ENCODE assay signal across 9 cellular contexts in the genomic region with DNA sequence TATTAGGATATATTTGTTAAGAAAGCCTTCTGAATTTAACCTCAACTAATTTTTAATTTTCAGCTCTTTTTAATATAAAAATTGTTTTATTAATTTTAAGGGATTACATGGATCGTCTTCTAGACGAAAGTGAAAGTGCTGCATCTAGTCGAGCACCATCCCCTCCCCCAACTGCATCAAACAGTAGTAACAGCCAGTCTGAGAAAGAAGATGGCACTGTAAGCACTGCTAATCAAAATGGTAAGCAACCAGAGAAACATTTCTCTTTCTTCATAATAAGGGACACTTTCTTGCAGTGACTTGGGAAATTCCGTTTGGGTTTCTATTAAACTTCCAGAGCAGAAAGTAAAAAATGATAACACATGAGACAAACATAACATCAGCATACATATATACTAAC. TPM values are rescaled to one million over a fixed set of nuclear protein-coding genes. Genes with fewer than 3 reads are reported as not detected.
A peak's percentile ranks its signal among the peaks of the same experiment; 100 is the strongest.
DNase-seq lines count a peak whose midpoint lies in the region; ATAC-seq and TF ChIP-seq lines count a peak whose summit lies in the region.
"Had no signal": no experiment of that assay in that cellular context is flagged by ENCODE, and none has a peak within 500 bp of the region (broad histone marks: within the 10 kb centered on the region; RNA-seq: fewer than 3 reads in every experiment).

No MANE protein-coding gene starts in this region.

- no peaks in the 10 kb centered on the region for H3K27me3 Mint-ChIP-seq in activated CD4-positive, alpha-beta memory T cell treated with anti-CD3 and anti-CD28 coated beads for 36 hours
- H3K27me3 Mint-ChIP-seq in HFFc6 (ENCODE audit: insufficient read depth), result no peaks in the 10 kb centered on the region

- H3K27me3 ChIP-seq in GM23248 (replicated peaks; ENCODE audit: insufficient read depth) (no peaks in the 10 kb centered on the region), left ventricle myocardium inferior (ENCODE audit: low read depth) (no peaks in the 10 kb centered on the region)

- H3K9me3 ChIP-seq in GM23248 (ENCODE audit: low read depth) (no peaks in the 10 kb centered on the region), left ventricle myocardium inferior (replicated peaks) (no peaks in the 10 kb centered on the region)

- H3K9me3 Mint-ChIP-seq in activated CD4-positive, alpha-beta memory T cell treated with anti-CD3 and anti-CD28 coated beads for 36 hours, result no peaks in the 10 kb centered on the region
- H3K9me3 Mint-ChIP-seq in HFFc6, result no peaks in the 10 kb centered on the region

- POLR2A ChIA-PET in activated CD4-positive, alpha-beta memory T cell treated with anti-CD3 and anti-CD28 coated beads for 36 hours (lab: Charles Lee), result interaction anchor here (0.8 to 0.9 kb wide), 3 partner anchors 11 to 190 kb away, joined by 3 read pairs; no protein-coding TSS in a partner anchor

- peak overlapping the region; percentile 10; the same call in 1 of the 2 replicates for H3K27ac ChIP-seq in GM23248
- H3K27ac ChIP-seq in left ventricle myocardium inferior (replicated peaks), result peak overlapping the region; percentile 53
- H3K27ac ChIP-seq: HL-60 had no signal

- H3K36me3 Mint-ChIP-seq in activated CD4-positive, alpha-beta memory T cell treated with anti-CD3 and anti-CD28 coated beads for 36 hours, result peaks cover 29% of the 10 kb centered on the region
- H3K36me3 Mint-ChIP-seq in HFFc6 (ENCODE audit: low read depth), result peaks cover 18% of the 10 kb centered on the region

- H3K36me3 ChIP-seq in GM23248 (ENCODE audit: low read depth), result peaks cover 86% of the 10 kb centered on the region
- peaks cover 89% of the 10 kb centered on the region for H3K36me3 ChIP-seq in left ventricle myocardium inferior

- H4K20me1 ChIP-seq in GM23248 (ENCODE audit: insufficient read depth), result no peaks in the 10 kb centered on the region

- peak overlapping the region; percentile 72 for H3K27ac Mint-ChIP-seq in activated CD4-positive, alpha-beta memory T cell treated with anti-CD3 and anti-CD28 coated beads for 36 hours
- no peak overlapping the region for H3K27ac Mint-ChIP-seq in HFFc6

- TF ChIP-seq CTCF in left ventricle myocardium inferior (IDR thresholded peaks at IDR 0.05; ENCODE audit: borderline replicate concordance) (no peak), HFFc6 (IDR thresholded peaks at IDR 0.05) (no peak)

- no peaks in the 10 kb centered on the region for H3K9me2 ChIP-seq in GM23248 (ENCODE audit: insufficient read depth)

- peak overlapping the region; percentile 53 for H3K4me3 Mint-ChIP-seq in activated CD4-positive, alpha-beta memory T cell treated with anti-CD3 and anti-CD28 coated beads for 36 hours
- H3K4me3 Mint-ChIP-seq in HFFc6, result no peak overlapping the region

- intact Hi-C loops in activated CD4-positive, alpha-beta memory T cell treated with anti-CD3 and anti-CD28 coated beads for 36 hours (cut with micrococcal nuclease), result loop anchor here (1.0 to 10.0 kb wide), 6 partner anchors 27 to 453 kb away; a partner anchor contains a TSS
- intact Hi-C loops in left ventricle myocardium inferior (cut with micrococcal nuclease), result no loop called here

- in situ Hi-C loops in GM23248 (cut with MboI), result no loop called here

- H3K4me1 ChIP-seq in GM23248 (ENCODE audit: insufficient read depth) (peaks cover 10% of the 10 kb centered on the region; the same call in 1 of the 2 replicates), left ventricle myocardium inferior (peaks cover 19% of the 10 kb centered on the region)

- CTCF ChIA-PET in activated CD4-positive, alpha-beta memory T cell treated with anti-CD3 and anti-CD28 coated beads for 36 hours (lab: Charles Lee), result interaction anchor here (0.6 to 1.3 kb wide), 4 partner anchors 14 to 230 kb away, joined by 3 to 10 read pairs (median 4); no protein-coding TSS in a partner anchor

- ATAC-seq in HG03108 (IDR thresholded peaks at IDR 0.05; ENCODE audit: unreplicated experiment) (no peak), GM21786 (IDR thresholded peaks at IDR 0.05; ENCODE audit: unreplicated experiment) (no peak)

- WGBS in GM23248 (ENCODE audit: low coverage in 1 of 2, low lambda C conversion rate in 2 of 2, missing lambda C conversion rate in 2 of 2), 2 experiments, result 36% methylated on average over 4 of the region's 4 CpGs

- peaks cover 42% of the 10 kb centered on the region for H3K4me1 Mint-ChIP-seq in activated CD4-positive, alpha-beta memory T cell treated with anti-CD3 and anti-CD28 coated beads for 36 hours (ENCODE audit: low read depth)
- H3K4me1 Mint-ChIP-seq in HFFc6 (ENCODE audit: low read depth), result no peaks in the 10 kb centered on the region

- peak; percentile 70 for DNase-seq in GM23248
- peak; percentile 47 for DNase-seq in activated CD4-positive, alpha-beta memory T cell treated with anti-CD3 and anti-CD28 coated beads for 36 hours
- no peak for DNase-seq in left ventricle myocardium inferior
- peak in 2 of 3 donors; percentile 8 to 14 for DNase-seq in stimulated activated CD4-positive, alpha-beta T cell treated with anti-CD3 and anti-CD28 coated beads, TNF-alpha, amount 100 ng/mL, for 48 hours (ENCODE audit: low read depth in 3 of 3)
- DNase-seq in NCI-H1417 (lab: John Stamatoyannopoulos, UW), result no peak
- DNase-seq in HFFc6, result no peak

- H2AFZ ChIP-seq in GM23248, result no peak overlapping the region

- 0 out of 2 replicates have a peak, but pooled peaks cover 24% of the 10 kb centered on the region for H3F3A ChIP-seq in GM23248 (ENCODE audit: insufficient read depth)

- H3K9ac ChIP-seq in GM23248, result peak overlapping the region; percentile 70

- peak overlapping the region; percentile 58 for H3K4me3 ChIP-seq in GM23248
- peak overlapping the region; percentile 55 for H3K4me3 ChIP-seq in left ventricle myocardium inferior

- 0 out of 2 replicates have a peak, but pooled peaks cover under 1% of the 10 kb centered on the region for H3K79me2 ChIP-seq in GM23248 (ENCODE audit: insufficient read depth)

- H3K4me2 ChIP-seq in GM23248 (ENCODE audit: unreplicated experiment), result peak overlapping the region; percentile 72

RNA-seq across cellular contexts. Expression of a gene that starts 56.9 kb away (rescaled TPM):
- 34.8 and 38.1 TPM in 2 replicates for total RNA-seq in GM23248 (2014; rRNA removed; shearing (Covaris generic))
- 36.8 and 37.8 TPM in 2 replicates for polyA plus RNA-seq in GM23248 (2016; fragmentation: Nextera tagmentation; extraction: Ambion mirVana)
- total RNA-seq in activated CD4-positive, alpha-beta memory T cell treated with anti-CD3 and anti-CD28 coated beads for 36 hours, result 10 to 100 TPM; 54.7 to 58.8 TPM
- total RNA-seq in left ventricle myocardium inferior, result 18.1 TPM
- 10 to 100 TPM; 28.0 to 37.5 (median 33.7) TPM for total RNA-seq in HFFc6 (2021; fragmentation: NEBNext Ultra II Directional; extraction: Animal tissue kit (Norgen Biotek cat#: 25700))

RNA-seq across cellular contexts. Expression of a gene that starts 57.0 kb away (rescaled TPM):
- 7.3 and 9.9 TPM in 2 replicates for total RNA-seq in GM23248 (2014; rRNA removed; shearing (Covaris generic))
- 3.2 and 4.2 TPM in 2 replicates for polyA plus RNA-seq in GM23248 (2016; fragmentation: Nextera tagmentation; extraction: Ambion mirVana)
- 1 to 10 TPM; 1.4 to 1.6 TPM for total RNA-seq in activated CD4-positive, alpha-beta memory T cell treated with anti-CD3 and anti-CD28 coated beads for 36 hours
- 17.9 TPM for total RNA-seq in left ventricle myocardium inferior
- total RNA-seq in HFFc6 (2021; fragmentation: NEBNext Ultra II Directional; extraction: Animal tissue kit (Norgen Biotek cat#: 25700)), result 1 to 10 TPM; 1.3 to 4.3 (median 3.4) TPM

Comparison
In these comparisons a context has a peak if more than half of its experiments do, and no peak if none do; other contexts are left out.
1. DNase-seq: peak in GM23248 (single experiment), activated CD4-positive, alpha-beta memory T cell treated with anti-CD3 and anti-CD28 coated beads for 36 hours (single experiment) and stimulated activated CD4-positive, alpha-beta T cell treated with anti-CD3 and anti-CD28 coated beads, TNF-alpha, amount 100 ng/mL, for 48 hours (2 of 3); none in left ventricle myocardium inferior (single experiment), NCI-H1417 (0 of 3) and HFFc6 (single experiment).